ENCODE assay signal across 22 cellular contexts in the genomic region with DNA sequence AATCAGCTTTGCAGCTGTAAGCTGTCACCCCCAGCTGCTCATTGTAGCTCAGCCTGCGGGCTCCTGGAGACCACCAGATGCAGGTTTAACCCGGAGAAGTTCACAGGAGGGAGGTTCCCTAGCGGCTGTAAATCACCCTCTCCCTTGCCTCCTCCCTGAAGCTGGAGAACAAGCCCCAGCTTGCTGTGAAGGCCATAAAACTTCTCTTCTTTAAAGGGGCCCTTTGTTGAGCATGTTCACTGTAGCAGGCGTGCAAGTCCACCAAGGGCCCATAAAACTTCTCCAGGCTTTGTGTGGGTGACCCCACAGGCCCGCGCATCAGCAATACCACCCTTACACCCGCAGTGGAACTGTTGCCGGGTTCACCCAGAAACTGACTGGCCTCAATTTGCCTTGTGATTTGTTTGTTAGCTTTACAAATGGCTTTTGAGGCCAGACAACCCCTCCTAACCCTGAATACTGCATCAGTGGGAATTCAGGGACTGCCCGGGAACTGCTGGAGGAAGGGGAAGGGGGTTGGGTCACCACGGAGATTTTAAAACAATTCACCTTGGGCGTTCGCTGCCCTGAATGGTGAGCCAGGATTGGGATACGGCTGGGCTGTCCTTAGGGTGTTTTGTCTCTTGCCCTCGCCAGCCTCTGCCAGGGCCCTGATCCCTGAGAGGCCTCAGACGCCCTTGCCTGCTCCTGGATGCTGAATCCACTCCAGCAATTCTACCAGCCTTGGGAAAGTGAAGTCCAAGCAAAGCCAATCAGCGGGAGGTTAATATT. TPM values are rescaled to one million over a fixed set of nuclear protein-coding genes. Genes with fewer than 3 reads are reported as not detected.
A peak's percentile ranks its signal among the peaks of the same experiment; 100 is the strongest.
DNase-seq lines count a peak whose midpoint lies in the region; ATAC-seq lines count a peak whose summit lies in the region.
"Had no signal": no experiment of that assay in that cellular context is flagged by ENCODE, and none has a peak within 500 bp of the region (broad histone marks: within the 10 kb centered on the region; RNA-seq: fewer than 3 reads in every experiment).

No MANE protein-coding gene starts in this region.

- WGBS in ectodermal cell, 2 experiments, result 41 to 52% methylated on average over 13 to 15 of the region's 16 CpGs
- no CpG with 5 or more reads among the region's 16 CpGs for WGBS in neuronal stem cell (ENCODE audit: extremely low coverage in 2 of 2, insufficient read length in 2 of 2, insufficient replicate concordance in 1 of 2), 2 donors
- 61 to 64% methylated on average over 16 of the region's 16 CpGs for WGBS in aorta, 2 donors

- no peaks in the 10 kb centered on the region for H3K79me1 ChIP-seq in neuronal stem cell (ENCODE audit: low read depth, low read length)

- peak; percentile 8 for DNase-seq in DMS153 treated with DMSO at 0.1 percent for 48 hours (lab: John Stamatoyannopoulos, UW; ENCODE audit: unreplicated experiment)
- no peak for DNase-seq in DMS153 (lab: John Stamatoyannopoulos, UW)
- peak; percentile 47 for DNase-seq in NCI-H2227 (lab: John Stamatoyannopoulos, UW; ENCODE audit: unreplicated experiment)
- DNase-seq in neuronal stem cell (ENCODE audit: low spot score), result no peak
- no peak for DNase-seq in stimulated activated CD4-positive, alpha-beta T cell treated with anti-CD3 and anti-CD28 coated beads, Interleukin-1b, Interleukin-23, amount 100 ng/mL, for 48 hours
- DNase-seq in aorta, result no peak
- no peak for DNase-seq in NCI-H1048 (lab: John Stamatoyannopoulos, UW)
- DNase-seq: activated CD4-positive, CD25-positive, alpha-beta regulatory T cell; activated effector memory CD4-positive, alpha-beta T cell treated with anti-CD3 and anti-CD28 coated beads, Interleukin-2, amount 50 U/mL, for 16 hours; amygdala; EL; GOT3; IMR-90; midbrain; NCI-H510A treated with DMSO at 0.1 percent for 48 hours; thyroid gland had no signal

- H3K9ac ChIP-seq in neuronal stem cell (ENCODE audit: low read depth, low read length, poor library complexity), result no peak overlapping the region
- H3K9ac ChIP-seq: BLaER1 treated with 17β-estradiol and CSF1 and Interleukin-3, amounts not matched to agents 10 nM and 100 nM had no signal

- no peak overlapping the region for H4K8ac ChIP-seq in neuronal stem cell (ENCODE audit: low read depth, low read length)

- H3K27me3 ChIP-seq in ectodermal cell (ENCODE audit: control insufficient read depth, insufficient read depth, low read length, poor library complexity, severe bottlenecking) (no peaks in the 10 kb centered on the region), neuronal stem cell (ENCODE audit: control insufficient read depth in 3 of 3, insufficient read depth in 3 of 3, low read depth in 1 of 3, low read length in 3 of 3) (peaks cover 0 to 2% (median 0%) of the 10 kb centered on the region in 3 experiments), aorta (ENCODE audit: control insufficient read depth in 1 of 2, insufficient read depth in 2 of 2, low read length in 1 of 2) (no peaks in the 10 kb centered on the region)
- H3K27me3 ChIP-seq: thyroid gland had no signal

- H3K4ac ChIP-seq in neuronal stem cell (ENCODE audit: low read length), result no peak overlapping the region

- H3K4me3 ChIP-seq in ectodermal cell (ENCODE audit: insufficient read depth, low read depth, low read length), result no peak overlapping the region
- no peak overlapping the region for H3K4me3 ChIP-seq in neuronal stem cell (ENCODE audit: low read length in 2 of 2)
- H3K4me3 ChIP-seq in aorta (ENCODE audit: low read length in 2 of 2), result no peak overlapping the region
- H3K4me3 ChIP-seq: BLaER1 treated with 17β-estradiol and CSF1 and Interleukin-3, amounts not matched to agents 10 nM and 100 nM; skin epidermis; thyroid gland had no signal

- H2AK5ac ChIP-seq in neuronal stem cell (ENCODE audit: low read depth, low read length), result no peak overlapping the region

- H3K9me3 ChIP-seq in ectodermal cell (ENCODE audit: control insufficient read depth, low read length), result no peaks in the 10 kb centered on the region
- no peaks in the 10 kb centered on the region for H3K9me3 ChIP-seq in neuronal stem cell (replicated peaks in 1 of 2; ENCODE audit: control insufficient read depth in 2 of 2, insufficient read depth in 1 of 2, low read depth in 1 of 2, low read length in 2 of 2)
- no peaks in the 10 kb centered on the region for H3K9me3 ChIP-seq in aorta (ENCODE audit: control insufficient read depth, low read length)
- H3K9me3 ChIP-seq: thyroid gland had no signal

- H3K18ac ChIP-seq in neuronal stem cell (ENCODE audit: low read length), result no peak overlapping the region

- intact Hi-C loops in aorta (cut with DNase I), result no loop called here

- H3K23ac ChIP-seq in neuronal stem cell (ENCODE audit: low read depth, low read length, poor library complexity), result no peak overlapping the region

- ATAC-seq in aorta (ENCODE audit: low FRiP score), result no peak
- ATAC-seq: stimulated activated effector memory CD8-positive, alpha-beta T cell treated with anti-CD3 and anti-CD28 coated beads, Interleukin-12 subunit alpha, Interleukin-12 subunit beta, amount 100 ng/mL, for 72 hours had no signal

- H2BK120ac ChIP-seq in neuronal stem cell (ENCODE audit: low read depth, low read length), result peak overlapping the region; percentile 63

- H4K91ac ChIP-seq in neuronal stem cell (ENCODE audit: low read depth, low read length, poor library complexity), result no peak overlapping the region

- no peak overlapping the region for H2BK5ac ChIP-seq in neuronal stem cell (ENCODE audit: low read length)

- peaks cover 9% of the 10 kb centered on the region for H3K4me1 ChIP-seq in ectodermal cell (ENCODE audit: control insufficient read depth, insufficient read depth, low read length)
- peaks cover 0 to 4% of the 10 kb centered on the region in 2 donors for H3K4me1 ChIP-seq in neuronal stem cell (ENCODE audit: control insufficient read depth in 2 of 2, insufficient read depth in 1 of 2, low read depth in 1 of 2, low read length in 2 of 2)
- H3K4me1 ChIP-seq in aorta (ENCODE audit: control insufficient read depth in 1 of 2, insufficient read depth in 2 of 2, low read length in 2 of 2), result no peaks in the 10 kb centered on the region
- H3K4me1 ChIP-seq: BLaER1 treated with 17β-estradiol and CSF1 and Interleukin-3, amounts not matched to agents 10 nM and 100 nM; thyroid gland had no signal

- H2BK12ac ChIP-seq in neuronal stem cell (ENCODE audit: low read length), result no peak overlapping the region

- H3K27ac ChIP-seq in ectodermal cell (ENCODE audit: insufficient read depth, low read depth, low read length, poor library complexity, severe bottlenecking) (peak overlapping the region; percentile 36), neuronal stem cell (replicated peaks; ENCODE audit: low read length) (no peak overlapping the region), aorta (ENCODE audit: low read depth in 1 of 2, low read length in 2 of 2) (no peak overlapping the region)
- H3K27ac ChIP-seq: 22Rv1; BLaER1 treated with 17β-estradiol and CSF1 and Interleukin-3, amounts not matched to agents 10 nM and 100 nM; epithelial cell of prostate; skin epidermis; thyroid gland had no signal

- no peak overlapping the region for H3K4me2 ChIP-seq in neuronal stem cell (ENCODE audit: insufficient read depth, low read length, poor library complexity, severe bottlenecking)
- H3K4me2 ChIP-seq: BLaER1 treated with 17β-estradiol and CSF1 and Interleukin-3, amounts not matched to agents 10 nM and 100 nM had no signal

- peak overlapping the region; percentile 75 for H2AFZ ChIP-seq in neuronal stem cell (ENCODE audit: low read length)

- H3K36me3 ChIP-seq in ectodermal cell (ENCODE audit: control insufficient read depth, insufficient read depth, low read length) (no peaks in the 10 kb centered on the region), neuronal stem cell (replicated peaks in 1 of 2; ENCODE audit: control insufficient read depth in 2 of 2, insufficient read depth in 2 of 2, low read length in 2 of 2) (no peaks in the 10 kb centered on the region), aorta (ENCODE audit: control insufficient read depth in 1 of 2, insufficient read depth in 2 of 2, low read length in 1 of 2) (no peaks in the 10 kb centered on the region)
- H3K36me3 ChIP-seq: BLaER1 treated with 17β-estradiol and CSF1 and Interleukin-3, amounts not matched to agents 10 nM and 100 nM; thyroid gland had no signal

- no peak overlapping the region for H3K14ac ChIP-seq in neuronal stem cell (ENCODE audit: low read length)

- H2BK15ac ChIP-seq in neuronal stem cell (ENCODE audit: low read length), result no peak overlapping the region

RNA-seq across cellular contexts. Expression of gene ATP6AP2, which starts 49.5 kb away (rescaled TPM):
- polyA plus RNA-seq in ectodermal cell (2013, experiment 1 of 4), result 82.9 TPM
- polyA plus RNA-seq in ectodermal cell (2013, experiment 2 of 4), result 82.2 TPM
- polyA plus RNA-seq in ectodermal cell (2013, experiment 3 of 4), result 61.9 TPM
- polyA plus RNA-seq in ectodermal cell (2013, experiment 4 of 4), result 69.9 TPM
- polyA plus RNA-seq in neuronal stem cell (2013, experiment 1 of 2), result 32.3 TPM
- 32.4 TPM for polyA plus RNA-seq in neuronal stem cell (2013, experiment 2 of 2)
- 100 to 1,000 TPM; 117 to 127 TPM for total RNA-seq in aorta
- 100 to 1,000 TPM; 103 to 145 TPM for polyA plus RNA-seq in aorta

Comparison
In these comparisons a context has a peak if more than half of its experiments do, and no peak if none do; other contexts are left out.
1. DNase-seq: peak in DMS153 treated with DMSO at 0.1 percent for 48 hours (single experiment) and NCI-H2227 (single experiment); none in DMS153 (single experiment), neuronal stem cell (single experiment), stimulated activated CD4-positive, alpha-beta T cell treated with anti-CD3 and anti-CD28 coated beads, Interleukin-1b, Interleukin-23, amount 100 ng/mL, for 48 hours (single experiment), aorta (0 of 2) and NCI-H1048 (single experiment).